ENCODE assay signal across 1 cellular context in the genomic region with DNA sequence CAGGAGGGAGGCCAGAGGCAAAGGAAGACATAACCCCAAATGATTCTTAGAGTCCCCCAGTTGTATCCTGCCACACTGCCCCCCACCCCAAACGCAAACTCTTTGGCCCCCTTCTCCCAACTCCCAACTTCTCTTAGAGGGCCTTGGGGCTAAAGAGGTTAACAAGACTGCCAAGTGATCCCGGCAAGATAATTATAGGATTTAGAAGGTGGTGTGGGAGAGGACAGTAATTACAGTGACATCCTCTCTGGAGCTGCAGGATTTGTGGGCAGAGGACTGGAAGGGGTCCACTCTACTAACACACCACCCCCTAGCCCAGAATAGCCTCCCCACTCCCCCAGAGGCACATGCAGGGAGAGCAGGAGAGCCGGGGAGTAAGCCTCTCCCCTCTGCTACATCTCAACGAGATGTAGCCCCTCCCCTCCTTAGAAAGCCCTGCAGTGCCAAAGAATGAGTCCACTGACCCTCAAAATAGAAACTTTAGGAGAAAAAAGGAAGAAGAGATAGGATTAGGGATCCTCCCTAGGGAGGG.
TF ChIP-seq lines count a peak whose summit lies in the region.

No MANE protein-coding gene starts in this region.

TF ChIP-seq in SK-N-SH treated with all-trans-retinoic acid at 6 μM for 48 hours, 23 proteins besides CTCF, POLR2A, EP300 and RAD21 (continued from another document):
- TF ChIP-seq, protein P1, sequence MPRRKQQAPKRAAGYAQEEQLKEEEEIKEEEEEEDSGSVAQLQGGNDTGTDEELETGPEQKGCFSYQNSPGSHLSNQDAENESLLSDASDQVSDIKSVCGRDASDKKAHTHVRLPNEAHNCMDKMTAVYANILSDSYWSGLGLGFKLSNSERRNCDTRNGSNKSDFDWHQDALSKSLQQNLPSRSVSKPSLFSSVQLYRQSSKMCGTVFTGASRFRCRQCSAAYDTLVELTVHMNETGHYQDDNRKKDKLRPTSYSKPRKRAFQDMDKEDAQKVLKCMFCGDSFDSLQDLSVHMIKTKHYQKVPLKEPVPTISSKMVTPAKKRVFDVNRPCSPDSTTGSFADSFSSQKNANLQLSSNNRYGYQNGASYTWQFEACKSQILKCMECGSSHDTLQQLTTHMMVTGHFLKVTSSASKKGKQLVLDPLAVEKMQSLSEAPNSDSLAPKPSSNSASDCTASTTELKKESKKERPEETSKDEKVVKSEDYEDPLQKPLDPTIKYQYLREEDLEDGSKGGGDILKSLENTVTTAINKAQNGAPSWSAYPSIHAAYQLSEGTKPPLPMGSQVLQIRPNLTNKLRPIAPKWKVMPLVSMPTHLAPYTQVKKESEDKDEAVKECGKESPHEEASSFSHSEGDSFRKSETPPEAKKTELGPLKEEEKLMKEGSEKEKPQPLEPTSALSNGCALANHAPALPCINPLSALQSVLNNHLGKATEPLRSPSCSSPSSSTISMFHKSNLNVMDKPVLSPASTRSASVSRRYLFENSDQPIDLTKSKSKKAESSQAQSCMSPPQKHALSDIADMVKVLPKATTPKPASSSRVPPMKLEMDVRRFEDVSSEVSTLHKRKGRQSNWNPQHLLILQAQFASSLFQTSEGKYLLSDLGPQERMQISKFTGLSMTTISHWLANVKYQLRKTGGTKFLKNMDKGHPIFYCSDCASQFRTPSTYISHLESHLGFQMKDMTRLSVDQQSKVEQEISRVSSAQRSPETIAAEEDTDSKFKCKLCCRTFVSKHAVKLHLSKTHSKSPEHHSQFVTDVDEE (CRISPR knock-in tag; IDR thresholded peaks at IDR 0.05): no peak
- TF ChIP-seq GLIS3 (CRISPR knock-in tag; IDR thresholded peaks at IDR 0.05): no peak
- TF ChIP-seq PPARA (CRISPR knock-in tag; IDR thresholded peaks at IDR 0.05; ENCODE audit: borderline replicate concordance): no peak
- TF ChIP-seq, protein P2, sequence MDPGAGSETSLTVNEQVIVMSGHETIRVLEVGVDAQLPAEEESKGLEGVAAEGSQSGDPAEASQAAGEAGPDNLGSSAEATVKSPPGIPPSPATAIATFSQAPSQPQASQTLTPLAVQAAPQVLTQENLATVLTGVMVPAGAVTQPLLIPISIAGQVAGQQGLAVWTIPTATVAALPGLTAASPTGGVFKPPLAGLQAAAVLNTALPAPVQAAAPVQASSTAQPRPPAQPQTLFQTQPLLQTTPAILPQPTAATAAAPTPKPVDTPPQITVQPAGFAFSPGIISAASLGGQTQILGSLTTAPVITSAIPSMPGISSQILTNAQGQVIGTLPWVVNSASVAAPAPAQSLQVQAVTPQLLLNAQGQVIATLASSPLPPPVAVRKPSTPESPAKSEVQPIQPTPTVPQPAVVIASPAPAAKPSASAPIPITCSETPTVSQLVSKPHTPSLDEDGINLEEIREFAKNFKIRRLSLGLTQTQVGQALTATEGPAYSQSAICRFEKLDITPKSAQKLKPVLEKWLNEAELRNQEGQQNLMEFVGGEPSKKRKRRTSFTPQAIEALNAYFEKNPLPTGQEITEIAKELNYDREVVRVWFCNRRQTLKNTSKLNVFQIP (CRISPR knock-in tag; IDR thresholded peaks at IDR 0.05; ENCODE audit: borderline replicate concordance, low read depth): no peak
- no peak for TF ChIP-seq SNAI2 (CRISPR knock-in tag; IDR thresholded peaks at IDR 0.05)
- TF ChIP-seq, protein P3, sequence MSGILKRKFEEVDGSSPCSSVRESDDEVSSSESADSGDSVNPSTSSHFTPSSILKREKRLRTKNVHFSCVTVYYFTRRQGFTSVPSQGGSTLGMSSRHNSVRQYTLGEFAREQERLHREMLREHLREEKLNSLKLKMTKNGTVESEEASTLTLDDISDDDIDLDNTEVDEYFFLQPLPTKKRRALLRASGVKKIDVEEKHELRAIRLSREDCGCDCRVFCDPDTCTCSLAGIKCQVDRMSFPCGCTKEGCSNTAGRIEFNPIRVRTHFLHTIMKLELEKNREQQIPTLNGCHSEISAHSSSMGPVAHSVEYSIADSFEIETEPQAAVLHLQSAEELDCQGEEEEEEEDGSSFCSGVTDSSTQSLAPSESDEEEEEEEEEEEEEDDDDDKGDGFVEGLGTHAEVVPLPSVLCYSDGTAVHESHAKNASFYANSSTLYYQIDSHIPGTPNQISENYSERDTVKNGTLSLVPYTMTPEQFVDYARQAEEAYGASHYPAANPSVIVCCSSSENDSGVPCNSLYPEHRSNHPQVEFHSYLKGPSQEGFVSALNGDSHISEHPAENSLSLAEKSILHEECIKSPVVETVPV (CRISPR knock-in tag; IDR thresholded peaks at IDR 0.05): no peak
- TF ChIP-seq ZNF8 (CRISPR knock-in tag; IDR thresholded peaks at IDR 0.05): no peak
- no peak for TF ChIP-seq ESRRG (CRISPR knock-in tag; IDR thresholded peaks at IDR 0.05)
- no peak for TF ChIP-seq BACH2 (CRISPR knock-in tag; IDR thresholded peaks at IDR 0.05; ENCODE audit: borderline replicate concordance)
- no peak for TF ChIP-seq ZNF70 (CRISPR knock-in tag; IDR thresholded peaks at IDR 0.05)
